ENCODE assay signal across 8 cellular contexts in the genomic region with DNA sequence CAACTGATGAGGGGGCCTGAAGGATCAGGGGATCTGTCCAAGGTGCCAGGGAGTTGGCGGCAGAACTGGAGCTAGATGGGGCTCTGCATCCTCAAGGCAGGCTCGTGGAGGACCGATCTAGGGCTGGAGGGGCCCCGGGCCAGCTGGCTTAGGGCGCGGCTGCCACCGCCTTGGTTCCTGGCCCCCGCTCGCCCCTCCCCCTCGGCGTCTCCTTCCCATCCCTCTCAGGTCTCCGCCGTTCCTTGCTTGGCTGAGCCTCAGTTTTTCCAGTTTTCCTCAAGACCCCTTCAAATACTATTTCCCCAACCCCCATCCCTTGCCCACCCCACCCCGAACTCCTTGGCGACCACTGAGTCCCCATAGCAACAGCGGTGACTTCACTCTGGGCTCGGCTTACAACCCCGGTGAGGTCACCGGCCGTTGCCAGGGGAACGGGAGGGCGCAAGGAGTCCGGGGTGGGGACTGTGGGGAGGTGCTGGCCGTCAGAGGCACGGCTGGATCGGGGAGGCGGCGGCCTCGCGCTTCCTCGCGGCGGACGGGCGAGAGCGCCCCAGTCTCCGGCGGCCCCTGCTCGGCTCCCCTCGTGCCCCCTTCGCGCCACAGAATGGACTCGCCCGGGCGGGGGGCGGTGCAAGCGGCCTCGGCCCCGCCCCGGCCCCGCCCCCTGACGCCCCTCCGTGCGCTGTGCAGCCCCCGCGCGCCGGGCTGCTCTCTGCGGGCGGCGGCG. TPM values are rescaled to one million over a fixed set of nuclear protein-coding genes. Genes with fewer than 3 reads are reported as not detected.
A peak's percentile ranks its signal among the peaks of the same experiment; 100 is the strongest.
DNase-seq lines count a peak whose midpoint lies in the region; ATAC-seq and TF ChIP-seq lines count a peak whose summit lies in the region.

No MANE protein-coding gene starts in this region.

- H3K36me3 Mint-ChIP-seq in activated naive CD8-positive, alpha-beta T cell treated with anti-CD3 and anti-CD28 coated beads, Interleukin-2, amount 10 ng/mL, durations not matched to agents 7 days and 5 days: no peaks in the 10 kb centered on the region

- no peaks in the 10 kb centered on the region for H3K4me1 Mint-ChIP-seq in activated naive CD8-positive, alpha-beta T cell treated with anti-CD3 and anti-CD28 coated beads, Interleukin-2, amount 10 ng/mL, durations not matched to agents 7 days and 5 days

- intact Hi-C loops in head of caudate nucleus (cut with DNase I): loop anchor here (5.0 kb wide), 1 partner anchor 52 kb away; the partner anchor contains the start of gene CRY2

- H3K27me3 Mint-ChIP-seq in activated naive CD8-positive, alpha-beta T cell treated with anti-CD3 and anti-CD28 coated beads, Interleukin-2, amount 10 ng/mL, durations not matched to agents 7 days and 5 days: peaks cover 35% of the 10 kb centered on the region

- DNase-seq in AG20443 (ENCODE audit: low spot score) (peak; percentile 96), M059J (ENCODE audit: low read depth) (peak; percentile 89), SK-MEL-5 (ENCODE audit: low read depth, low spot score) (peak; percentile 67), head of caudate nucleus (peak; percentile 87 to 98 (median 94)), nucleus accumbens (lab: John Stamatoyannopoulos, UW) (peak; percentile 43 to 95 (median 88)), suprapubic skin (ENCODE audit: low spot score in 2 of 2) (peak; percentile 91 to 92)
- DNase-seq in activated naive CD8-positive, alpha-beta T cell treated with anti-CD3 and anti-CD28 coated beads, Interleukin-2, amount 10 ng/mL, durations not matched to agents 7 days and 5 days: peak; percentile 74

- no peak overlapping the region for H3K27ac Mint-ChIP-seq in activated naive CD8-positive, alpha-beta T cell treated with anti-CD3 and anti-CD28 coated beads, Interleukin-2, amount 10 ng/mL, durations not matched to agents 7 days and 5 days

- POLR2A ChIA-PET in activated naive CD8-positive, alpha-beta T cell treated with anti-CD3 and anti-CD28 coated beads, Interleukin-2, amount 10 ng/mL, durations not matched to agents 7 days and 5 days (lab: Charles Lee): interaction anchor here (2.1 kb wide), 1 partner anchor 18 kb away, joined by 9 read pairs; the partner anchor contains the start of gene PEX16

- no peaks in the 10 kb centered on the region for H3K9me3 ChIP-seq in suprapubic skin

- TF ChIP-seq POLR2A in suprapubic skin (IDR thresholded peaks at IDR 0.05): no peak

- peak; percentile 57 for ATAC-seq in GM19467 (IDR thresholded peaks at IDR 0.05; ENCODE audit: unreplicated experiment)
- ATAC-seq in activated naive CD8-positive, alpha-beta T cell treated with anti-CD3 and anti-CD28 coated beads, Interleukin-2, amount 10 ng/mL, durations not matched to agents 7 days and 5 days (ENCODE audit: low read depth): peak; percentile 75

- no peak for TF ChIP-seq CTCF in suprapubic skin (IDR thresholded peaks at IDR 0.05)

- H3K27ac ChIP-seq in suprapubic skin: peak overlapping the region; percentile 47

- H3K9me3 Mint-ChIP-seq in activated naive CD8-positive, alpha-beta T cell treated with anti-CD3 and anti-CD28 coated beads, Interleukin-2, amount 10 ng/mL, durations not matched to agents 7 days and 5 days: no peaks in the 10 kb centered on the region

- H3K27me3 ChIP-seq in suprapubic skin: peaks cover 3% of the 10 kb centered on the region

- peak overlapping the region; percentile 56 for H3K4me3 Mint-ChIP-seq in activated naive CD8-positive, alpha-beta T cell treated with anti-CD3 and anti-CD28 coated beads, Interleukin-2, amount 10 ng/mL, durations not matched to agents 7 days and 5 days

- peaks cover 20% of the 10 kb centered on the region for H3K4me1 ChIP-seq in suprapubic skin

- H3K4me3 ChIP-seq in suprapubic skin: peak overlapping the region; percentile 56

- 3% methylated on average over 13 of the region's 62 CpGs for WGBS in suprapubic skin

- in situ Hi-C loops in SK-MEL-5 (cut with HindIII; ENCODE audit: low pct_unique_long_range_greater_than_20kb, low sequenced_read_pairs): no loop called here

- TF ChIP-seq EP300 in suprapubic skin (IDR thresholded peaks at IDR 0.05): no peak

- peaks cover 8% of the 10 kb centered on the region for H3K36me3 ChIP-seq in suprapubic skin

RNA-seq across cellular contexts. Expression of gene FREY1, which starts 7.5 kb away (rescaled TPM):
- total RNA-seq in M059J (2014; rRNA removed; shearing (Covaris generic)): 0.96 TPM in 1 of 2 replicates, not detected in the other
- 0.37 and 1.2 TPM in 2 replicates for total RNA-seq in SK-MEL-5 (2014; rRNA removed; shearing (Covaris generic))
- polyA plus RNA-seq in SK-MEL-5 (2015; cell fraction: cytosol; rRNA removed): 0.18 TPM in 1 of 2 replicates, not detected in the other
- 1.3 TPM in 1 of 2 replicates, not detected in the other for polyA plus RNA-seq in SK-MEL-5 (2015; cell fraction: nucleus; rRNA removed)
- 1 to 10 TPM; 3.9 TPM for total RNA-seq in activated naive CD8-positive, alpha-beta T cell treated with anti-CD3 and anti-CD28 coated beads, Interleukin-2, amount 10 ng/mL, durations not matched to agents 7 days and 5 days
- total RNA-seq in suprapubic skin: 1 to 10 TPM in 3 of 4 donors, not detected in 1; 1.7 to 3.7 (median 1.7) TPM

RNA-seq across cellular contexts. Expression of gene MAPK8IP1, which starts 14.2 kb away (rescaled TPM):
- 6.6 and 11.7 TPM in 2 replicates for total RNA-seq in M059J (2014; rRNA removed; shearing (Covaris generic))
- 14.3 and 16.1 TPM in 2 replicates for total RNA-seq in SK-MEL-5 (2014; rRNA removed; shearing (Covaris generic))
- 14.0 and 20.9 TPM in 2 replicates for polyA plus RNA-seq in SK-MEL-5 (2015; cell fraction: cytosol; rRNA removed)
- 12.5 and 15.0 TPM in 2 replicates for polyA plus RNA-seq in SK-MEL-5 (2015; cell fraction: nucleus; rRNA removed)
- total RNA-seq in activated naive CD8-positive, alpha-beta T cell treated with anti-CD3 and anti-CD28 coated beads, Interleukin-2, amount 10 ng/mL, durations not matched to agents 7 days and 5 days: under 1 TPM; 0.85 to 0.86 TPM
- total RNA-seq in suprapubic skin: 1 to 10 TPM; 3.6 to 8.0 (median 4.5) TPM

RNA-seq across cellular contexts. Expression of gene PEX16, which starts 18.1 kb away (rescaled TPM):
- total RNA-seq in M059J (2014; rRNA removed; shearing (Covaris generic)): 27.5 and 38.1 TPM in 2 replicates
- total RNA-seq in SK-MEL-5 (2014; rRNA removed; shearing (Covaris generic)): 25.8 and 26.0 TPM in 2 replicates
- polyA plus RNA-seq in SK-MEL-5 (2015; cell fraction: cytosol; rRNA removed): 29.8 and 43.7 TPM in 2 replicates
- 108 and 183 TPM in 2 replicates for polyA plus RNA-seq in SK-MEL-5 (2015; cell fraction: nucleus; rRNA removed)
- total RNA-seq in activated naive CD8-positive, alpha-beta T cell treated with anti-CD3 and anti-CD28 coated beads, Interleukin-2, amount 10 ng/mL, durations not matched to agents 7 days and 5 days: 10 to 100 TPM; 49.4 to 61.5 TPM
- 10 to 100 TPM; 26.8 to 40.6 (median 35.3) TPM for total RNA-seq in suprapubic skin

RNA-seq across cellular contexts. Expression of gene LARGE2, which starts 22.8 kb away (rescaled TPM):
- total RNA-seq in M059J (2014; rRNA removed; shearing (Covaris generic)): 0.22 TPM in 1 of 2 replicates, not detected in the other
- 0.16 and 0.37 TPM in 2 replicates for total RNA-seq in SK-MEL-5 (2014; rRNA removed; shearing (Covaris generic))
- polyA plus RNA-seq in SK-MEL-5 (2015; cell fraction: cytosol; rRNA removed): 1.3 and 1.4 TPM in 2 replicates
- 1.00 and 1.2 TPM in 2 replicates for polyA plus RNA-seq in SK-MEL-5 (2015; cell fraction: nucleus; rRNA removed)
- total RNA-seq in activated naive CD8-positive, alpha-beta T cell treated with anti-CD3 and anti-CD28 coated beads, Interleukin-2, amount 10 ng/mL, durations not matched to agents 7 days and 5 days: 1 to 10 TPM; 2.5 to 2.7 TPM
- 10 to 100 TPM; 27.2 to 47.4 (median 33.1) TPM for total RNA-seq in suprapubic skin

RNA-seq across cellular contexts. Expression of gene CRY2, which starts 52.3 kb away (rescaled TPM):
- total RNA-seq in M059J (2014; rRNA removed; shearing (Covaris generic)): 3.1 and 6.1 TPM in 2 replicates
- 5.1 and 5.4 TPM in 2 replicates for total RNA-seq in SK-MEL-5 (2014; rRNA removed; shearing (Covaris generic))
- polyA plus RNA-seq in SK-MEL-5 (2015; cell fraction: cytosol; rRNA removed): 5.6 and 8.3 TPM in 2 replicates
- polyA plus RNA-seq in SK-MEL-5 (2015; cell fraction: nucleus; rRNA removed): 16.9 and 20.0 TPM in 2 replicates
- total RNA-seq in activated naive CD8-positive, alpha-beta T cell treated with anti-CD3 and anti-CD28 coated beads, Interleukin-2, amount 10 ng/mL, durations not matched to agents 7 days and 5 days: 10 to 100 TPM; 32.4 to 36.9 TPM
- 100 to 1,000 TPM in 1 of 4 donors, 10 to 100 TPM in 3; 86.1 to 141 (median 93.4) TPM for total RNA-seq in suprapubic skin

Comparison
In these comparisons a context has a peak if more than half of its experiments do, and no peak if none do; other contexts are left out.
1. Peak in every context shown above with its lines: DNase-seq, ATAC-seq, H3K4me3 ChIP-seq and H3K27ac ChIP-seq.